In genomic region chr2:122041455-122041854, GRCh38 we compare ENCODE assay signal across 9 cellular contexts.
"Had no signal": no experiment of that assay in that cellular context is flagged by ENCODE, and none has a peak within 500 bp of the region (broad histone marks: within the 10 kb centered on the region; RNA-seq: fewer than 3 reads in every experiment).

No MANE protein-coding gene starts in this region.

- H3K4me3 ChIP-seq: GM23248, HAP-1 had no signal

- ATAC-seq: HCT116, HepG2 had no signal

- H3K27ac ChIP-seq: GM23248, HL-60 had no signal

- H3K4me3 Mint-ChIP-seq: HFFc6, IgD-negative memory B cell had no signal

- H3K36me3 Mint-ChIP-seq: IgD-negative memory B cell had no signal

- H3K36me3 ChIP-seq: HAP-1 had no signal

- H3K9me3 ChIP-seq: HAP-1 had no signal

- H3K9ac ChIP-seq: GM23248 had no signal

- H3K4me1 Mint-ChIP-seq: IgD-negative memory B cell had no signal

- H3K4me1 ChIP-seq: HAP-1 had no signal

- DNase-seq: GM23248, GOT3, H7, HFFc6 had no signal

- H2AFZ ChIP-seq: GM23248 had no signal

- H3K27ac Mint-ChIP-seq: HFFc6, IgD-negative memory B cell had no signal
